9 cellular contexts compared by ENCODE assay signal in genomic region chr7:66697451-66698438, GRCh38. TPM values are rescaled to one million over a fixed set of nuclear protein-coding genes. Genes with fewer than 3 reads are reported as not detected.
A peak's percentile ranks its signal among the peaks of the same experiment; 100 is the strongest.
DNase-seq lines count a peak whose midpoint lies in the region; ATAC-seq, FAIRE-seq and TF ChIP-seq lines count a peak whose summit lies in the region.
"Had no signal": no experiment of that assay in that cellular context is flagged by ENCODE, and none has a peak within 500 bp of the region (broad histone marks: within the 10 kb centered on the region; RNA-seq: fewer than 3 reads in every experiment).

No MANE protein-coding gene starts in this region.

- H3K9me3 ChIP-seq in Peyer's patch (no peaks in the 10 kb centered on the region), testis (no peaks in the 10 kb centered on the region)

- 40 to 56% methylated on average over 10 to 20 of the region's 20 CpGs for WGBS in testis, 2 donors

- intact Hi-C loops in Right ventricle myocardium superior (cut with DNase I) (no loop called here), sciatic nerve (cut with DNase I) (no loop called here), testis (cut with DNase I; ENCODE audit: low total_unique reads) (no loop called here)

- H3K36me3 ChIP-seq in Peyer's patch (peaks cover 0 to 4% (median 0%) of the 10 kb centered on the region in 3 donors), testis (ENCODE audit: low read depth, missing control alignments) (no peaks in the 10 kb centered on the region)

- H3K4me3 ChIP-seq in Peyer's patch (no peak overlapping the region), testis (no peak overlapping the region)
- H3K4me3 ChIP-seq: GM12878 had no signal

- ATAC-seq in Right ventricle myocardium superior (ENCODE audit: poor library complexity): peak; percentile 76
- peak; percentile 19 for ATAC-seq in sciatic nerve
- ATAC-seq in HG03159 (IDR thresholded peaks at IDR 0.05; ENCODE audit: unreplicated experiment): no peak
- ATAC-seq: GM12878 had no signal

- H3K4me1 ChIP-seq in Peyer's patch (no peaks in the 10 kb centered on the region), testis (no peaks in the 10 kb centered on the region)

- H3K27ac ChIP-seq in Peyer's patch: no peak overlapping the region
- no peak overlapping the region for H3K27ac ChIP-seq in testis

- H3K27me3 ChIP-seq in Peyer's patch (no peaks in the 10 kb centered on the region), testis (no peaks in the 10 kb centered on the region)

- TF ChIP-seq POLR2A in H54 (IDR thresholded peaks at IDR 0.05; ENCODE audit: low read depth, low read length) (no peak), Peyer's patch (IDR thresholded peaks at IDR 0.05) (no peak), testis (IDR thresholded peaks at IDR 0.05) (no peak)

- DNase-seq in H54 (ENCODE audit: insufficient read length, low spot score) (peak; percentile 65), amniotic epithelial cell (ENCODE audit: low read depth) (peak; percentile 65), Right ventricle myocardium superior (peak; percentile 65), sciatic nerve (ENCODE audit: low spot score) (no peak), Peyer's patch (no peak), testis (no peak)
- DNase-seq in activated CD4-positive, alpha-beta T cell treated with anti-CD3 and anti-CD28 coated beads for 4 hours: no peak

- TF ChIP-seq CTCF in Peyer's patch (IDR thresholded peaks at IDR 0.05) (no peak), testis (IDR thresholded peaks at IDR 0.05) (no peak)

- peak; percentile 11 for FAIRE-seq in H54 (lab: Jason Lieb, UNC)
- FAIRE-seq: GM12878 had no signal

RNA-seq across cellular contexts. Expression of gene RABGEF1, which starts 42.8 kb away (rescaled TPM):
- total RNA-seq in Right ventricle myocardium superior: 14.9 TPM
- total RNA-seq in sciatic nerve: 38.6 TPM
- 10 to 100 TPM; 24.2 to 47.9 (median 28.1) TPM for total RNA-seq in Peyer's patch
- total RNA-seq in testis: 10 to 100 TPM; 62.5 to 78.4 TPM
- 70.2 TPM for polyA plus RNA-seq in testis (ENCODE audit: insufficient read depth, low read depth, low replicate concordance)

Comparison
In these comparisons a context has a peak if more than half of its experiments do, and no peak if none do; other contexts are left out.
1. DNase-seq: peak in H54 (single experiment), amniotic epithelial cell (single experiment) and Right ventricle myocardium superior (single experiment); none in sciatic nerve (single experiment), activated CD4-positive, alpha-beta T cell treated with anti-CD3 and anti-CD28 coated beads for 4 hours (0 of 2), Peyer's patch (0 of 3) and testis (single experiment).